In the genomic region with DNA sequence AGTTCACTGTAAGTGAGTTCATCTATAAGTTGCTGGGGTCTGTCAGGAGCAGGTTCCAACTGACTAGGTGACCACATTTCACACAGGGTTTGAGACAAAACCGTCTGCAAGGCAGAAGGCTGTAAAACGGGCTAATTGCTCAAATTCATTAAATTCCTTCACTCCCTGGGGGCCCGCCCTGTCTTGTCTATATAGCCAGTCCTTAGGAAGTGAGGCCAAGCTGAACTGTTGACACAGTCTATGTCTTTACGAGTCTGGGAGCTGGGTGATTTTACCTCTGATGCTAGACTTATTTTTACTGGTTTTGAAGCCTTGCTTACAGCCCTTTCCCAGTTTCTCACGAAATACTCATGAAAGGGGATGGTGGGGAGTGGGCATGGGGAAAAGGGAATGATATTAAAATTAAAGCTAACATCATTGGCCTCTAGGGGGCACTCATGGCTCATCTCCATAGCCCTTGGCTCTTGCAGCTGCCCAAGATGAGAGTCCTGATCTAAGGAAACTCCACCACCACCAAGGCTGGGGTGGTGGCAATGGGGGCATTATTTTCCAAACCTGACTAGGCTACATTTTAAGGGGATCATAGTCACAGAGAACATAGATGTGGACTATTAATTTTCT, we compare ENCODE assay signal across 9 cellular contexts. TPM values are rescaled to one million over a fixed set of nuclear protein-coding genes. Genes with fewer than 3 reads are reported as not detected.
A peak's percentile ranks its signal among the peaks of the same experiment; 100 is the strongest.
DNase-seq lines count a peak whose midpoint lies in the region; ATAC-seq, FAIRE-seq and TF ChIP-seq lines count a peak whose summit lies in the region.
"Not testable (repeated sequence)": the region's sequence is repeated elsewhere in the genome, so short reads cannot be mapped to it uniquely, and the experiment has no call there.
"Had no signal": no experiment of that assay in that cellular context is flagged by ENCODE, and none has a peak within 500 bp of the region (broad histone marks: within the 10 kb centered on the region; RNA-seq: fewer than 3 reads in every experiment).

No MANE protein-coding gene starts in this region.

- BruUV-seq in HepG2 (replicated peaks; lab: Mats Ljungman, UMichigan): not testable (repeated sequence)

- H2AFZ ChIP-seq in GM23338: 0 out of 2 replicates have a peak overlapping the region, but pooled peaks have one; percentile 12
- H2AFZ ChIP-seq in fibroblast of lung (ENCODE audit: low read length); HepG2 (ENCODE audit: low read length): not testable (repeated sequence)

- in situ Hi-C loops in HepG2 (cut with HindIII; ENCODE audit: extremely low pct_ligation_motif_present, low pct_unique_long_range_greater_than_20kb): not testable (repeated sequence)

- H3K9ac ChIP-seq in fibroblast of lung (ENCODE audit: insufficient read depth, low read length); HepG2 (ENCODE audit: insufficient read depth, low read depth, low read length): not testable (repeated sequence)

- DNase-seq in CD1c-positive myeloid dendritic cell (ENCODE audit: extremely low spot score): peak; percentile 53
- peak; percentile 81 for DNase-seq in GM23338 (ENCODE audit: low spot score)
- peak; percentile 5 for DNase-seq in NCI-H146 (lab: John Stamatoyannopoulos, UW)
- DNase-seq in RWPE1 (ENCODE audit: low spot score): not testable (repeated sequence)
- DNase-seq in activated naive CD4-positive, alpha-beta T cell treated with anti-CD3 and anti-CD28 coated beads, Interleukin-2, amount 50 U/mL, for 72 hours (ENCODE audit: low spot score in 2 of 2): peak in 1 of 2 donors; percentile 67
- DNase-seq in fibroblast of lung (ENCODE audit: low read depth in 2 of 2): peak in 1 of 2 donors; percentile 18
- peak; percentile 28 for DNase-seq in HepG2 (ENCODE audit: low spot score)
- DNase-seq in stimulated activated CD4-positive, alpha-beta T cell treated with anti-CD3 and anti-CD28 coated beads, Interleukin-12 subunit alpha, Interleukin-12 subunit beta, amount 100 ng/mL, for 48 hours (ENCODE audit: low read depth in 2 of 3, low spot score in 1 of 3): peak in 2 of 3 donors; percentile 5 to 31

- H3K9me2 ChIP-seq in GM23338 (ENCODE audit: insufficient read depth): not testable (repeated sequence)

- ATAC-seq in GM23338: peak; percentile 85
- peak; percentile 63 for ATAC-seq in activated naive CD4-positive, alpha-beta T cell treated with anti-CD3 and anti-CD28 coated beads, Interleukin-2, amount 50 U/mL, for 72 hours
- ATAC-seq in HepG2: peak; percentile 71

- WGBS in HepG2 (ENCODE audit: low lambda C conversion rate): 19% methylated on average over 5 of the region's 5 CpGs

- not testable (repeated sequence) for H3K27ac Mint-ChIP-seq in GM23338; activated naive CD4-positive, alpha-beta T cell treated with anti-CD3 and anti-CD28 coated beads, Interleukin-2, amount 50 U/mL, for 72 hours

- H3K9me3 Mint-ChIP-seq in GM23338; activated naive CD4-positive, alpha-beta T cell treated with anti-CD3 and anti-CD28 coated beads, Interleukin-2, amount 50 U/mL, for 72 hours: not testable (repeated sequence)

- not testable (repeated sequence) for H3K4me3 ChIP-seq in GM23338; fibroblast of lung (replicated peaks in 1 of 4; ENCODE audit: control extremely low read depth in 1 of 4, insufficient read depth in 1 of 4, low read depth in 3 of 4, low read length in 4 of 4); HepG2 (replicated peaks in 1 of 3; ENCODE audit: insufficient read depth in 1 of 3, low read depth in 2 of 3, low read length in 3 of 3)

- H3K4me1 ChIP-seq in GM23338 (ENCODE audit: insufficient read depth); fibroblast of lung (ENCODE audit: control insufficient read depth, extremely low read depth, insufficient read depth, low read length); HepG2 (ENCODE audit: insufficient read depth, low read length): not testable (repeated sequence)

- H3F3A ChIP-seq in GM23338 (replicated peaks; ENCODE audit: low read depth): not testable (repeated sequence)

- POLR2A ChIA-PET in RWPE1 (lab: Yijun Ruan, JAX; ENCODE audit: low non-redundant PET); HepG2 (lab: Yijun Ruan, JAX): not testable (repeated sequence)

- not testable (repeated sequence) for H3K79me2 ChIP-seq in GM23338 (replicated peaks; ENCODE audit: insufficient read depth); fibroblast of lung (ENCODE audit: control insufficient read depth, insufficient read depth, low read length); HepG2 (ENCODE audit: insufficient read depth, low read length)

- TF ChIP-seq CTCF in GM23338 (conservative IDR thresholded peaks at IDR 0.05; ENCODE audit: low read depth in 2 of 2): peak; percentile 62 to 72
- peak; percentile 29 for TF ChIP-seq CTCF in RWPE1 (conservative IDR thresholded peaks at IDR 0.05; ENCODE audit: low read depth)
- TF ChIP-seq CTCF in fibroblast of lung (conservative IDR thresholded peaks at IDR 0.05 in 1 of 2, IDR thresholded peaks at IDR 0.05 in 1 of 2; ENCODE audit: low read depth in 1 of 2, low read length in 2 of 2): peak; percentile 34 to 45
- TF ChIP-seq CTCF in HepG2 (CRISPR knock-in tag; IDR thresholded peaks at IDR 0.05): peak; percentile 66

- not testable (repeated sequence) for H3K9me3 ChIP-seq in fibroblast of lung (ENCODE audit: control insufficient read depth, insufficient read depth, low read depth, low read length); HepG2 (ENCODE audit: low read length)

- not testable (repeated sequence) for TF ChIP-seq EP300 in HepG2 (IDR thresholded peaks at IDR 0.05; ENCODE audit: low read depth in 2 of 2, low read length in 2 of 2); HepG2 (CRISPR knock-in tag; IDR thresholded peaks at IDR 0.05; ENCODE audit: borderline replicate concordance)

- not testable (repeated sequence) for TF ChIP-seq RAD21 in HepG2 (CRISPR knock-in tag; IDR thresholded peaks at IDR 0.05)

- not testable (repeated sequence) for H3K36me3 ChIP-seq in GM23338 (ENCODE audit: insufficient read depth); fibroblast of lung (ENCODE audit: control insufficient read depth, insufficient read depth, low read length); HepG2 (replicated peaks in 1 of 2; ENCODE audit: control insufficient read depth in 1 of 2, insufficient read depth in 2 of 2, low read length in 2 of 2)

- CTCF ChIA-PET in RWPE1 (lab: Yijun Ruan, JAX): interaction anchor here (0.5 to 0.7 kb wide), 3 partner anchors 15 to 638 kb away, joined by 3 to 4 read pairs (median 3); no protein-coding TSS in a partner anchor
- CTCF ChIA-PET in HepG2 (lab: Yijun Ruan, JAX; ENCODE audit: low intra/inter-chr PET ratio, low total read pairs): not testable (repeated sequence)

- not testable (repeated sequence) for H3K27me3 Mint-ChIP-seq in GM23338 (ENCODE audit: insufficient read depth, low read depth, poor library complexity)

- H3K4me2 ChIP-seq in GM23338: peak overlapping the region; percentile 18; the same call in 1 of the 2 replicates
- H3K4me2 ChIP-seq in fibroblast of lung (ENCODE audit: extremely low read depth, insufficient read depth, low read length); HepG2 (ENCODE audit: low read depth, low read length): not testable (repeated sequence)

- not testable (repeated sequence) for H3K27me3 ChIP-seq in GM23338 (ENCODE audit: insufficient read depth); fibroblast of lung (ENCODE audit: control insufficient read depth, insufficient read depth, low read length); HepG2 (ENCODE audit: control insufficient read depth in 1 of 2, insufficient read depth in 2 of 2, low read length in 2 of 2)

- not testable (repeated sequence) for H3K36me3 Mint-ChIP-seq in GM23338 (ENCODE audit: low read depth); activated naive CD4-positive, alpha-beta T cell treated with anti-CD3 and anti-CD28 coated beads, Interleukin-2, amount 50 U/mL, for 72 hours

- FAIRE-seq in HepG2 (lab: Jason Lieb, UNC): not testable (repeated sequence)

- H3K4me1 Mint-ChIP-seq in GM23338: not testable (repeated sequence)

- not testable (repeated sequence) for H4K20me1 ChIP-seq in GM23338 (replicated peaks; ENCODE audit: insufficient read depth); fibroblast of lung (ENCODE audit: control insufficient read depth, extremely low read depth, insufficient read depth, low read length); HepG2 (ENCODE audit: insufficient read depth, low read length)

- TF ChIP-seq POLR2A in HepG2 (IDR thresholded peaks at IDR 0.05; ENCODE audit: insufficient read depth in 1 of 2, low read depth in 2 of 2, low read length in 2 of 2): not testable (repeated sequence)

- intact Hi-C loops in HepG2 (cut with micrococcal nuclease; ENCODE audit: unreplicated experiment): not testable (repeated sequence)

- H3K27ac ChIP-seq in GM23338 (ENCODE audit: low read depth); RWPE1; fibroblast of lung (ENCODE audit: insufficient read depth, low read length); HepG2 (ENCODE audit: extremely low read length, insufficient read depth, low read length): not testable (repeated sequence)

- not testable (repeated sequence) for H3K4me3 Mint-ChIP-seq in GM23338

RNA-seq across cellular contexts. Expression of a gene that starts 37.8 kb away (rescaled TPM):
- total RNA-seq in GM23338 (2014; rRNA removed; shearing (Covaris generic)): not detected in 2 replicates
- polyA plus RNA-seq in GM23338 (2016; fragmentation: Nextera tagmentation; extraction: Ambion mirVana) (not detected in 2 replicates), fibroblast of lung (not detected in 2 replicates), HepG2 (2011; rRNA removed) (12.9 and 15.6 TPM in 2 replicates)
- total RNA-seq in activated naive CD4-positive, alpha-beta T cell treated with anti-CD3 and anti-CD28 coated beads, Interleukin-2, amount 50 U/mL, for 72 hours: not detected
- total RNA-seq in fibroblast of lung (not detected in 2 replicates), HepG2 (2016; rRNA removed; fragmentation: Illumina TruSeq; extraction: Trizol) (1.8 and 1.9 TPM in 2 replicates)
- not detected in 2 replicates for polyA plus RNA-seq in fibroblast of lung (2012)
- 0.93 TPM in 1 of 2 replicates, not detected in the other for polyA minus RNA-seq in fibroblast of lung (ENCODE audit: low replicate concordance)
- total RNA-seq in HepG2 (2016; cell fraction: cytosol; rRNA removed; fragmentation: Illumina TruSeq; extraction: Trizol; ENCODE audit: low read depth): 0.51 and 0.97 TPM in 2 replicates
- total RNA-seq in HepG2 (2016; cell fraction: insoluble cytoplasmic fraction; rRNA removed; fragmentation: Illumina TruSeq; extraction: Trizol): 1.2 and 2.0 TPM in 2 replicates
- total RNA-seq in HepG2 (2016; cell fraction: membrane; rRNA removed; fragmentation: Illumina TruSeq; extraction: Trizol): 0.28 and 0.59 TPM in 2 replicates
- 1.4 and 1.5 TPM in 2 replicates for total RNA-seq in HepG2 (2016; cell fraction: nucleus; rRNA removed; fragmentation: Illumina TruSeq; extraction: Trizol)
- 16.0 and 20.9 TPM in 2 replicates for polyA plus RNA-seq in HepG2 (2011; cell fraction: cytosol; rRNA removed)
- 3.6 and 7.4 TPM in 2 replicates for polyA plus RNA-seq in HepG2 (2011; cell fraction: nucleus; rRNA removed)
- polyA plus RNA-seq in HepG2 (2012): 2.8 and 12.0 TPM in 2 replicates
- polyA plus RNA-seq in HepG2 (2016; cell fraction: cytosol; fragmentation: Illumina TruSeq; extraction: Trizol; ENCODE audit: low read depth): 0.23 and 0.38 TPM in 2 replicates
- 0.46 and 1.4 TPM in 2 replicates for polyA plus RNA-seq in HepG2 (2016; cell fraction: insoluble cytoplasmic fraction; fragmentation: Illumina TruSeq; extraction: Trizol; ENCODE audit: low read depth)
- polyA plus RNA-seq in HepG2 (2016; cell fraction: membrane; fragmentation: Illumina TruSeq; extraction: Trizol; ENCODE audit: low read depth): 0.24 and 0.34 TPM in 2 replicates
- polyA plus RNA-seq in HepG2 (2016; cell fraction: nucleus; fragmentation: Illumina TruSeq; extraction: Trizol; ENCODE audit: insufficient read depth, low read depth): 2.9 and 3.0 TPM in 2 replicates
- 9.7 TPM in 1 of 2 replicates, not detected in the other for polyA minus RNA-seq in HepG2 (2011; rRNA and poly(A)+ RNA removed; ENCODE audit: low replicate concordance)
- polyA minus RNA-seq in HepG2 (2011; cell fraction: cytosol; rRNA and poly(A)+ RNA removed): 3.3 and 4.1 TPM in 2 replicates
- 1.5 and 2.1 TPM in 2 replicates for polyA minus RNA-seq in HepG2 (2011; cell fraction: nucleus; rRNA and poly(A)+ RNA removed)
- total RNA-seq: ureter had no signal

RNA-seq across cellular contexts. Expression of a gene that starts 57.1 kb away (rescaled TPM):
- 31.2 and 39.5 TPM in 2 replicates for total RNA-seq in GM23338 (2014; rRNA removed; shearing (Covaris generic))
- polyA plus RNA-seq in GM23338 (2016; fragmentation: Nextera tagmentation; extraction: Ambion mirVana) (167 and 186 TPM in 2 replicates), fibroblast of lung (26.8 and 36.5 TPM in 2 replicates), HepG2 (2011; rRNA removed) (23.4 and 32.0 TPM in 2 replicates)
- 10 to 100 TPM; 34.7 to 48.6 TPM for total RNA-seq in activated naive CD4-positive, alpha-beta T cell treated with anti-CD3 and anti-CD28 coated beads, Interleukin-2, amount 50 U/mL, for 72 hours
- total RNA-seq in fibroblast of lung (16.5 and 19.5 TPM in 2 replicates), HepG2 (2016; rRNA removed; fragmentation: Illumina TruSeq; extraction: Trizol) (58.0 and 73.8 TPM in 2 replicates)
- polyA plus RNA-seq in fibroblast of lung (2012): 25.8 and 35.2 TPM in 2 replicates
- polyA minus RNA-seq in fibroblast of lung (ENCODE audit: low replicate concordance): 1.0 TPM in 1 of 2 replicates, not detected in the other
- 30.1 and 30.9 TPM in 2 replicates for total RNA-seq in HepG2 (2016; cell fraction: cytosol; rRNA removed; fragmentation: Illumina TruSeq; extraction: Trizol; ENCODE audit: low read depth)
- 53.8 and 79.5 TPM in 2 replicates for total RNA-seq in HepG2 (2016; cell fraction: insoluble cytoplasmic fraction; rRNA removed; fragmentation: Illumina TruSeq; extraction: Trizol)
- total RNA-seq in HepG2 (2016; cell fraction: membrane; rRNA removed; fragmentation: Illumina TruSeq; extraction: Trizol): 43.1 and 43.8 TPM in 2 replicates
- total RNA-seq in HepG2 (2016; cell fraction: nucleus; rRNA removed; fragmentation: Illumina TruSeq; extraction: Trizol): 23.3 and 30.5 TPM in 2 replicates
- polyA plus RNA-seq in HepG2 (2011; cell fraction: cytosol; rRNA removed): 21.7 and 26.1 TPM in 2 replicates
- polyA plus RNA-seq in HepG2 (2011; cell fraction: nucleus; rRNA removed): 7.1 and 7.7 TPM in 2 replicates
- 38.9 and 50.9 TPM in 2 replicates for polyA plus RNA-seq in HepG2 (2012)
- 52.0 and 61.1 TPM in 2 replicates for polyA plus RNA-seq in HepG2 (2016; cell fraction: cytosol; fragmentation: Illumina TruSeq; extraction: Trizol; ENCODE audit: low read depth)
- 106 and 125 TPM in 2 replicates for polyA plus RNA-seq in HepG2 (2016; cell fraction: insoluble cytoplasmic fraction; fragmentation: Illumina TruSeq; extraction: Trizol; ENCODE audit: low read depth)
- 56.9 and 59.4 TPM in 2 replicates for polyA plus RNA-seq in HepG2 (2016; cell fraction: membrane; fragmentation: Illumina TruSeq; extraction: Trizol; ENCODE audit: low read depth)
- 51.6 and 51.9 TPM in 2 replicates for polyA plus RNA-seq in HepG2 (2016; cell fraction: nucleus; fragmentation: Illumina TruSeq; extraction: Trizol; ENCODE audit: insufficient read depth, low read depth)
- polyA minus RNA-seq in HepG2 (2011; rRNA and poly(A)+ RNA removed; ENCODE audit: low replicate concordance): 1.3 and 7.5 TPM in 2 replicates
- 4.6 and 6.5 TPM in 2 replicates for polyA minus RNA-seq in HepG2 (2011; cell fraction: cytosol; rRNA and poly(A)+ RNA removed)
- polyA minus RNA-seq in HepG2 (2011; cell fraction: nucleus; rRNA and poly(A)+ RNA removed): 9.0 and 14.4 TPM in 2 replicates
